9 cellular contexts compared by ENCODE assay signal in the genomic region with DNA sequence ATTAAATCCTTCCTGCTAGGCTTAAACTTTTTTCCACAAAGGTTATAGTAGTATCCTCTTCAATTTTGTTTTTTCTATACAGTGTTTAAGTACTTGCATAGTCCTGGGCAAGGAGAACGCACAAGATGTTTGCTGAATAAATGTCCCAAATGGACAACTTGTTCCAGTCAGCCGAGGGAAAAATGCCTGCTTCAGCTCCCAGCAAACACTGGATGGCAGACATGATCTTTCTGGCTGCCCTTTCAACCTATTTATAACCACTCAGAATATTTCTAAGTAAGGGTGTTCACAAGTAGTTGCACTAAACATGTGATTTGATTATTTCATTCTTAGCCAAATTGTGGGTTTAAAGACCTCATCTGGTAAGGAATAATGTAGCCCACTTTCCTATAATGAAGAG. TPM values are rescaled to one million over a fixed set of nuclear protein-coding genes. Genes with fewer than 3 reads are reported as not detected.
DNase-seq lines count a peak whose midpoint lies in the region; ATAC-seq and TF ChIP-seq lines count a peak whose summit lies in the region.
"Had no signal": no experiment of that assay in that cellular context is flagged by ENCODE, and none has a peak within 500 bp of the region (broad histone marks: within the 10 kb centered on the region; RNA-seq: fewer than 3 reads in every experiment).

No MANE protein-coding gene starts in this region.

- no peak overlapping the region for H3K4me3 ChIP-seq in WERI-Rb-1 (ENCODE audit: low read depth, low read length)
- H3K4me3 ChIP-seq in right cardiac atrium (ENCODE audit: low read length): no peak overlapping the region
- no peak overlapping the region for H3K4me3 ChIP-seq in thyroid gland (replicated peaks in 1 of 3)

- H3K9me3 ChIP-seq in WERI-Rb-1 (ENCODE audit: severe bottlenecking) (no peaks in the 10 kb centered on the region), right cardiac atrium (ENCODE audit: control insufficient read depth, low read length) (no peaks in the 10 kb centered on the region), thyroid gland (no peaks in the 10 kb centered on the region)

- H3K27me3 ChIP-seq in WERI-Rb-1 (ENCODE audit: insufficient read depth, low read depth, severe bottlenecking) (no peaks in the 10 kb centered on the region), right cardiac atrium (ENCODE audit: control insufficient read depth, insufficient read depth) (no peaks in the 10 kb centered on the region), thyroid gland (no peaks in the 10 kb centered on the region)

- 16% methylated on average over 2 of the region's 2 CpGs for WGBS in right cardiac atrium
- 16 to 17% methylated on average over 2 of the region's 2 CpGs for WGBS in thyroid gland, 2 donors

- peak; percentile 42 for DNase-seq in NCI-H2107 treated with DMSO at 0.1 percent for 48 hours (lab: John Stamatoyannopoulos, UW; ENCODE audit: unreplicated experiment)
- no peak for DNase-seq in NCI-H2107 (lab: John Stamatoyannopoulos, UW)
- peak; percentile 11 for DNase-seq in WERI-Rb-1
- no peak for DNase-seq in right cardiac atrium
- peak; percentile 26 to 29 for DNase-seq in thyroid gland
- DNase-seq in GF-D8 (lab: John Stamatoyannopoulos, UW): no peak
- no peak for DNase-seq in epidermal melanocyte (ENCODE audit: insufficient read length, low spot score)
- DNase-seq: DMS79 treated with DMSO at 0.1 percent for 48 hours had no signal

- TF ChIP-seq CTCF in WERI-Rb-1 (IDR thresholded peaks at IDR 0.05; ENCODE audit: low read depth, low read length): peak; percentile 41; the same call in 1 of the 2 replicates
- peak in 5 of 6 experiments; percentile 30 to 59 (median 51) for TF ChIP-seq CTCF in thyroid gland (IDR thresholded peaks at IDR 0.05)

- TF ChIP-seq POLR2A in thyroid gland (IDR thresholded peaks at IDR 0.05): no peak

- ATAC-seq in right cardiac atrium (peak; percentile 76), GM18511 (IDR thresholded peaks at IDR 0.05; ENCODE audit: unreplicated experiment) (no peak)

- H3K4me1 ChIP-seq in right cardiac atrium (ENCODE audit: control insufficient read depth, insufficient read depth, low read length): no peaks in the 10 kb centered on the region
- H3K4me1 ChIP-seq in thyroid gland: no peaks in the 10 kb centered on the region

- intact Hi-C loops in right cardiac atrium (cut with DNase I) (loop anchor here in 2 of 4 donors (5.0 kb wide), 1 partner anchor 136 kb away; no protein-coding TSS in a partner anchor), thyroid gland (cut with DNase I) (loop anchor here (10.0 kb wide), 1 partner anchor 133 kb away; no protein-coding TSS in a partner anchor)

- H3K27ac ChIP-seq in WERI-Rb-1 (no peak overlapping the region), right cardiac atrium (ENCODE audit: low read length) (no peak overlapping the region), thyroid gland (no peak overlapping the region)

- no peaks in the 10 kb centered on the region for H3K36me3 ChIP-seq in WERI-Rb-1
- H3K36me3 ChIP-seq in thyroid gland: peaks cover 0 to 2% of the 10 kb centered on the region in 2 donors

RNA-seq across cellular contexts. Expression of gene GNB4, which starts 29.8 kb away (rescaled TPM):
- total RNA-seq in right cardiac atrium: 10 to 100 TPM; 14.8 to 67.3 (median 17.3) TPM
- polyA plus RNA-seq in right cardiac atrium: 10.5 TPM
- 10 to 100 TPM; 14.5 to 43.7 (median 28.8) TPM for total RNA-seq in thyroid gland

Comparison
In these comparisons a context has a peak if more than half of its experiments do, and no peak if none do; other contexts are left out.
1. DNase-seq: peak in NCI-H2107 treated with DMSO at 0.1 percent for 48 hours (single experiment), WERI-Rb-1 (single experiment) and thyroid gland (2 of 2); none in NCI-H2107 (single experiment), right cardiac atrium (0 of 3), GF-D8 (single experiment) and epidermal melanocyte (single experiment).